32 cellular contexts compared by ENCODE assay signal in the genomic region with DNA sequence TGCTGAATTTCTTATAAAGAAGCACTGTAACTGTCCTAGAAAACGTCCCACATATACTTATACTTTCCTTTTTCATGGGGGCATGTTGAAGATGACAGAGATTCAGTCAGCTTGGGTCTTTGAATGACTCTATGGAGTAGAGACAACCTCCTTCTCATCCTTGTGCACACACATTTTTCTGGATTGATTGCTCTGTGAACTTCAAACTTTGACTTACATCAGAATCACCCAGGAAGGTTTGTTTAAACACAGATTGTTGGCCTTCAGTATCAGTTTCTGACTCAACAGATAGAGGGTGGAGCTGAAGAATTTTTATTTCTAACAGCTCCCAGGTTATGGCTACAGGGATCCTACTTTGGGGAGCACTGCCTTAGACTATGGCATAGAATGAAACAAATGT.
"Had no signal": no experiment of that assay in that cellular context is flagged by ENCODE, and none has a peak within 500 bp of the region (broad histone marks: within the 10 kb centered on the region; RNA-seq: fewer than 3 reads in every experiment).

No MANE protein-coding gene starts in this region.

- H3K36me3 ChIP-seq: ascending aorta, cardiac muscle cell had no signal

- H3K4me3 ChIP-seq: ascending aorta, cardiac muscle cell had no signal

- H3K27me3 ChIP-seq: ascending aorta, cardiac muscle cell had no signal

- H3K4me1 ChIP-seq: ascending aorta had no signal

- ATAC-seq: activated CD8-positive, alpha-beta memory T cell treated with anti-CD3 and anti-CD28 coated beads, Interleukin-2, amount 10 ng/mL, durations not matched to agents 7 days and 5 days had no signal

- DNase-seq: activated B cell treated with CpG ODN at 0.5 μM for 24 hours; activated CD4-positive, alpha-beta memory T cell treated with anti-CD3 and anti-CD28 coated beads, Interleukin-2, amount 10 ng/mL, durations not matched to agents 7 days and 5 days; activated CD4-positive, alpha-beta T cell treated with anti-CD3 and anti-CD28 coated beads for 1 hour; activated CD4-positive, alpha-beta T cell treated with anti-CD3 and anti-CD28 coated beads for 48 hours; activated CD8-positive, alpha-beta memory T cell treated with anti-CD3 and anti-CD28 coated beads for 24 hours; activated CD8-positive, alpha-beta memory T cell treated with anti-CD3 and anti-CD28 coated beads, Interleukin-2, amount 10 ng/mL, durations not matched to agents 7 days and 5 days; activated CD8-positive, alpha-beta memory T cell treated with anti-CD3 and anti-CD28 coated beads, Interleukin-2, amount 50 U/mL, for 48 hours; activated effector memory CD4-positive, alpha-beta T cell treated with Interleukin-2 at 50 U/mL for 16 hours; activated naive CD4-positive, alpha-beta T cell; activated naive CD4-positive, alpha-beta T cell treated with anti-CD3 and anti-CD28 coated beads, Interleukin-2, amount 50 U/mL, for 16 hours; activated naive CD8-positive, alpha-beta T cell treated with anti-CD3 and anti-CD28 coated beads for 36 hours; activated T-cell treated with anti-CD3 and anti-CD28 coated beads, Interleukin-2, amount 50 U/mL, for 48 hours; amniotic stem cell; MM.1S; NCI-H1092; NCI-H146; NCI-H187; NCI-H2029 treated with DMSO at 0.1 percent for 48 hours; NCI-H2107; NCI-H2171; NCI-H510A; NCI-H526; NCI-H748 treated with DMSO at 0.1 percent for 48 hours; NK-92 treated with Interleukin-12 subunit alpha and Interleukin-12 subunit beta, amount 100 ng/mL, for 24 hours; Right ventricle myocardium superior; SW 1271; T-helper 1 cell; T-helper 2 cell; T-helper 9 cell had no signal

- H3K9me3 ChIP-seq: ascending aorta had no signal

- H3K27ac ChIP-seq: ascending aorta, cardiac muscle cell, VCaP had no signal
